Comparison of ENCODE assay signal across 8 cellular contexts in genomic region chr12:5432011-5432400, GRCh38. TPM values are rescaled to one million over a fixed set of nuclear protein-coding genes. Genes with fewer than 3 reads are reported as not detected.
DNase-seq lines count a peak whose midpoint lies in the region; ATAC-seq and TF ChIP-seq lines count a peak whose summit lies in the region.

Gene NTF3, plus strand, starts transcription at chr12:5432108. Its CDS starts 217 bp downstream, at chr12:5432325.

- no peak for TF ChIP-seq CTCF in WI38 (IDR thresholded peaks at IDR 0.05; ENCODE audit: low read depth, low read length)
- TF ChIP-seq CTCF in hepatocyte (IDR thresholded peaks at IDR 0.05; ENCODE audit: poor library complexity): no peak

- peaks cover 38% of the 10 kb centered on the region for H3K27me3 Mint-ChIP-seq in activated CD4-positive, alpha-beta T cell treated with anti-CD3 and anti-CD28 coated beads for 36 hours

- ATAC-seq in activated CD4-positive, alpha-beta T cell treated with anti-CD3 and anti-CD28 coated beads for 36 hours: peak; percentile 36
- no peak for ATAC-seq in stimulated activated effector memory CD8-positive, alpha-beta T cell treated with anti-CD3 and anti-CD28 coated beads, Interleukin-12 subunit alpha, Interleukin-12 subunit beta, amount 100 ng/mL, for 72 hours

- intact Hi-C loops in activated CD4-positive, alpha-beta T cell treated with anti-CD3 and anti-CD28 coated beads for 36 hours (cut with DNase I, micrococcal nuclease): no loop called here

- no peaks in the 10 kb centered on the region for H3K36me3 Mint-ChIP-seq in activated CD4-positive, alpha-beta T cell treated with anti-CD3 and anti-CD28 coated beads for 36 hours (ENCODE audit: low read depth)
- no peaks in the 10 kb centered on the region for H3K36me3 Mint-ChIP-seq in stimulated activated effector memory CD8-positive, alpha-beta T cell treated with anti-CD3 and anti-CD28 coated beads, Interleukin-12 subunit alpha, Interleukin-12 subunit beta, amount 100 ng/mL, for 72 hours

- no peaks in the 10 kb centered on the region for H3K9me2 ChIP-seq in hepatocyte (replicated peaks; ENCODE audit: insufficient read depth)

- POLR2A ChIA-PET in activated CD4-positive, alpha-beta T cell treated with anti-CD3 and anti-CD28 coated beads for 36 hours (lab: Charles Lee): no interaction called here

- WGBS in hepatocyte (ENCODE audit: low lambda C conversion rate, missing lambda C conversion rate): under 1% methylated on average over 19 of the region's 34 CpGs

- no peaks in the 10 kb centered on the region for H3K9me3 Mint-ChIP-seq in activated CD4-positive, alpha-beta T cell treated with anti-CD3 and anti-CD28 coated beads for 36 hours (ENCODE audit: low read depth)
- no peaks in the 10 kb centered on the region for H3K9me3 Mint-ChIP-seq in stimulated activated effector memory CD8-positive, alpha-beta T cell treated with anti-CD3 and anti-CD28 coated beads, Interleukin-12 subunit alpha, Interleukin-12 subunit beta, amount 100 ng/mL, for 72 hours

- H3K27ac ChIP-seq in hepatocyte (peak within 1 kb of the TSS; percentile 71), skin epidermis (peak within 1 kb of the TSS in 2 of 21 experiments; percentile 28 to 29)

- peak within 1 kb of the TSS; percentile 69 for H2AFZ ChIP-seq in hepatocyte

- peaks cover 45% of the 10 kb centered on the region for H3K79me2 ChIP-seq in hepatocyte

- H3K36me3 ChIP-seq in hepatocyte (replicated peaks; ENCODE audit: insufficient read depth, low read depth): no peaks in the 10 kb centered on the region

- no peak within 1 kb of the TSS for H3K27ac Mint-ChIP-seq in activated CD4-positive, alpha-beta T cell treated with anti-CD3 and anti-CD28 coated beads for 36 hours
- no peak within 1 kb of the TSS for H3K27ac Mint-ChIP-seq in stimulated activated effector memory CD8-positive, alpha-beta T cell treated with anti-CD3 and anti-CD28 coated beads, Interleukin-12 subunit alpha, Interleukin-12 subunit beta, amount 100 ng/mL, for 72 hours

- peaks cover 9% of the 10 kb centered on the region for H4K20me1 ChIP-seq in hepatocyte (ENCODE audit: insufficient read depth, poor library complexity, severe bottlenecking)

- peaks cover 14% of the 10 kb centered on the region for H3K4me1 Mint-ChIP-seq in activated CD4-positive, alpha-beta T cell treated with anti-CD3 and anti-CD28 coated beads for 36 hours
- H3K4me1 Mint-ChIP-seq in stimulated activated effector memory CD8-positive, alpha-beta T cell treated with anti-CD3 and anti-CD28 coated beads, Interleukin-12 subunit alpha, Interleukin-12 subunit beta, amount 100 ng/mL, for 72 hours: no peaks in the 10 kb centered on the region

- H3K9me3 ChIP-seq in hepatocyte (ENCODE audit: low read depth): no peaks in the 10 kb centered on the region

- H3K4me2 ChIP-seq in hepatocyte: peak within 1 kb of the TSS; percentile 92

- CTCF ChIA-PET in activated CD4-positive, alpha-beta T cell treated with anti-CD3 and anti-CD28 coated beads for 36 hours (lab: Charles Lee): no interaction called here

- peaks cover 30% of the 10 kb centered on the region for H3K27me3 ChIP-seq in hepatocyte

- DNase-seq in activated CD4-positive, alpha-beta T cell treated with anti-CD3 and anti-CD28 coated beads for 36 hours: peak; percentile 30
- DNase-seq in activated CD4-positive, alpha-beta T cell treated with anti-CD3 and anti-CD28 coated beads, Interleukin-2, amount 50 U/mL, for 4 hours: no peak
- DNase-seq in hepatocyte (ENCODE audit: low spot score): peak; percentile 74
- no peak for DNase-seq in stimulated activated naive CD4-positive, alpha-beta T cell treated with Interleukin-2 at 50 U/mL for 16 hours (lab: John Stamatoyannopoulos, UW)
- DNase-seq in stimulated activated effector memory CD8-positive, alpha-beta T cell treated with anti-CD3 and anti-CD28 coated beads, Interleukin-12 subunit alpha, Interleukin-12 subunit beta, amount 100 ng/mL, for 72 hours (ENCODE audit: low spot score in 2 of 2): no peak
- DNase-seq in NCI-H510A (lab: John Stamatoyannopoulos, UW): no peak

- peak within 1 kb of the TSS; percentile 27 for H3K4me3 Mint-ChIP-seq in activated CD4-positive, alpha-beta T cell treated with anti-CD3 and anti-CD28 coated beads for 36 hours
- H3K4me3 Mint-ChIP-seq in stimulated activated effector memory CD8-positive, alpha-beta T cell treated with anti-CD3 and anti-CD28 coated beads, Interleukin-12 subunit alpha, Interleukin-12 subunit beta, amount 100 ng/mL, for 72 hours: no peak within 1 kb of the TSS

- H3K4me3 ChIP-seq in WI38 (ENCODE audit: low read depth, low read length) (peak within 1 kb of the TSS; percentile 86), hepatocyte (peak within 1 kb of the TSS; percentile 93), skin epidermis (peak within 1 kb of the TSS; percentile 11 to 35 (median 25))

- peaks cover 36% of the 10 kb centered on the region for H3K4me1 ChIP-seq in hepatocyte (ENCODE audit: insufficient read depth)

RNA-seq across cellular contexts. Expression of gene NTF3, which starts in this region (rescaled TPM):
- total RNA-seq in activated CD4-positive, alpha-beta T cell treated with anti-CD3 and anti-CD28 coated beads for 36 hours: not detected
- total RNA-seq in hepatocyte: 5.0 and 6.9 TPM in 2 replicates
- polyA plus RNA-seq in hepatocyte: 6.3 and 7.1 TPM in 2 replicates

Comparison
In these comparisons a context has a peak if more than half of its experiments do, and no peak if none do; other contexts are left out.
1. Peak in DNase-seq and ATAC-seq in activated CD4-positive, alpha-beta T cell treated with anti-CD3 and anti-CD28 coated beads for 36 hours; RNA of the gene not detected or under 1 TPM.
2. H3K4me3 ChIP-seq: peak in every context shown above with its lines; median percentile 93 in hepatocyte; 86 in WI38; 25 in skin epidermis.